In genomic region chr7:41024126-41024525, GRCh38 we compare ENCODE assay signal across 28 cellular contexts.
"Had no signal": no experiment of that assay in that cellular context is flagged by ENCODE, and none has a peak within 500 bp of the region (broad histone marks: within the 10 kb centered on the region; RNA-seq: fewer than 3 reads in every experiment).

No MANE protein-coding gene starts in this region.

- H2AFZ ChIP-seq: neural progenitor cell, parathyroid adenoma had no signal

- H3K4me1 ChIP-seq: heart left ventricle, left lung, lower lobe of right lung, neural progenitor cell, psoas muscle, right atrium auricular region, right lobe of liver, stomach, testis, thyroid gland, transverse colon, upper lobe of left lung had no signal

- FAIRE-seq: keratinocyte had no signal

- H3K36me3 ChIP-seq: heart left ventricle, left lung, lower lobe of right lung, neural progenitor cell, neutrophil, right atrium auricular region, right lobe of liver, stomach, thyroid gland, transverse colon, upper lobe of left lung had no signal

- ATAC-seq: heart left ventricle; left colon; left lung; lower lobe of right lung; natural killer cell; psoas muscle; right lobe of liver; stimulated activated naive B cell treated with anti-CD40 and anti-IgM and Interleukin-4, amounts not matched to agents 10 μg/mL and 1 μg/mL and 100 μg/mL, for 72 hours; stimulated activated naive CD8-positive, alpha-beta T cell treated with anti-CD3 and anti-CD28 coated beads, Interleukin-15, Interleukin-2, amounts not matched to agents 100 U/mL and 50 U/mL, for 24 hours had no signal

- H3K4me2 ChIP-seq: neural progenitor cell had no signal

- H3K4me3 ChIP-seq: heart left ventricle, left lung, lower lobe of right lung, neural progenitor cell, psoas muscle, right atrium auricular region, right lobe of liver, stomach, testis, thyroid gland, transverse colon, upper lobe of left lung had no signal

- H3K9ac ChIP-seq: neural progenitor cell, parathyroid adenoma had no signal

- H3K79me2 ChIP-seq: parathyroid adenoma had no signal

- DNase-seq: heart left ventricle; left colon; left lung; lower lobe of right lung; mammary epithelial cell; mesendoderm; naive B cell; natural killer cell; nephron progenitor cell; occipital lobe; psoas muscle; right lobe of liver; stimulated activated CD4-positive, alpha-beta T cell treated with anti-CD3 and anti-CD28 coated beads, Interleukin-12 subunit alpha, Interleukin-12 subunit beta, amount 100 ng/mL, for 4 hours; stimulated activated CD4-positive, alpha-beta T cell treated with anti-CD3 and anti-CD28 coated beads, Interleukin-15, amount 100 ng/mL, for 24 hours; stimulated activated CD4-positive, alpha-beta T cell treated with anti-CD3 and anti-CD28 coated beads, Interleukin-2, amount 100 ng/mL, for 24 hours; stimulated activated CD4-positive, alpha-beta T cell treated with anti-CD3 and anti-CD28 coated beads, Interleukin-4, amount 100 ng/mL, for 1 hour; stimulated activated naive B cell treated with anti-CD40 and anti-IgM and Interleukin-4, amounts not matched to agents 10 μg/mL and 1 μg/mL and 100 μg/mL, for 72 hours; stimulated activated naive CD8-positive, alpha-beta T cell treated with anti-CD3 and anti-CD28 coated beads, Interleukin-15, Interleukin-2, amounts not matched to agents 100 U/mL and 50 U/mL, for 24 hours; stomach; testis; thyroid gland; transverse colon; upper lobe of left lung had no signal

- H3K27ac ChIP-seq: heart left ventricle, left lung, lower lobe of right lung, neural progenitor cell, neutrophil, parathyroid adenoma, psoas muscle, right atrium auricular region, right lobe of liver, stomach, testis, thyroid gland, transverse colon, upper lobe of left lung had no signal

- H3K9me3 ChIP-seq: heart left ventricle, left lung, lower lobe of right lung, neutrophil, psoas muscle, right atrium auricular region, right lobe of liver, stomach, testis, thyroid gland, transverse colon, upper lobe of left lung had no signal

- H3K27me3 ChIP-seq: heart left ventricle, left lung, neural progenitor cell, neutrophil, right atrium auricular region, right lobe of liver, stomach, testis, thyroid gland, transverse colon, upper lobe of left lung had no signal
